In the genomic region with DNA sequence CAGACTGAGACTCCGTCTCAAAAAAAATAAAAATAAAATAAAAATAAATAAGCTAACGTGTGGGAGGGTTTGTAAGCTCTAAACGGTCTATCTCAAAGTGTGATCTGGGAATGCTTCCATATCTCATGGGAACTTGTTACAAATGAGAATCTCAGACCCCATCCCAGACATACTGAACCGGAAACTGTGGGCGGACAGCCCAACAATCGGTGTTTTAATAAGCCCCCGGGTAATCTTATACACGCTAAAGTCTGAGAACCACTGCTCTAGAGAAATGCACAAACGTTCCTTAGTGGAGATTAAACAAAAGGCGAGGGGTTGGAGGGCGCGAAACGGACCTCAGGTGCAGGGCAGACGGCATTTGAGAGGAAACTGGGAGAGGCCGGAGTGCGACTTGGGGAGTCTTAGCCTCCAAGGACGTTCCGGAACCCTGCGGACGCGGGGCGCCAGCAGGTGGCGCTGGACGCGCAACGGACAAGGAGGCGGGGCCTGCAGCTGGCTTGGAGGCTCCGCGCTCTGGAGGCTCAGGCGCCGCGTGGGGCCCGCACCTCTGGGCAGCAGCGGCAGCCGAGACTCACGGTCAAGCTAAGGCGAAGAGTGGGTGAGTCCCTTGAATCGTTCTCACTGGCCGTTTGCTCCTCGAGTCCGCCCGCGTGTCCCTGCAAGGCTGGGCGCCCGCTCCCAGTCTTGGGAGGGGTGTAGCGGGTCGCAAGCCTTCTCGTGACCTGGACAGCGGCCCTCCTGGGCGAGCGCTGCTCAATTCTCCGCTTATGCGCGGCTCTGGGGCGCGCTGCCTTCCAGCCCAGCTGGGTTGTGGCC, we compare ENCODE assay signal across 8 cellular contexts. TPM values are rescaled to one million over a fixed set of nuclear protein-coding genes. Genes with fewer than 3 reads are reported as not detected.
A peak's percentile ranks its signal among the peaks of the same experiment; 100 is the strongest.
DNase-seq lines count a peak whose midpoint lies in the region; ATAC-seq and TF ChIP-seq lines count a peak whose summit lies in the region.
"Not testable (repeated sequence)": the region's sequence is repeated elsewhere in the genome, so short reads cannot be mapped to it uniquely, and the experiment has no call there.

Gene STEAP1, plus strand, starts transcription at position 527 of the 819 bp plus-strand sequence. CDS start 5,320 bp downstream, outside the sequence.

- peak within 1 kb of the TSS; percentile 89 for H3K4me3 ChIP-seq in HUES48 (ENCODE audit: low read depth, low read length)
- H3K4me3 ChIP-seq in mucosa of descending colon, result not testable (repeated sequence)

- intact Hi-C loops in mucosa of descending colon (cut with DNase I, micrococcal nuclease), result loop anchor here in 1 of 2 donors (10.0 kb wide), 1 partner anchor 111 kb away; no protein-coding TSS in a partner anchor

- DNase-seq in DMS 273 treated with DMSO at 0.1 percent for 48 hours (lab: John Stamatoyannopoulos, UW) (peak; percentile 49), OCI-M1 (lab: John Stamatoyannopoulos, UW) (peak; percentile 96), erythroblast (lab: John Stamatoyannopoulos, UW) (peak; percentile 80 to 88), mucosa of descending colon (peak; percentile 91 to 98 (median 97))
- DNase-seq in activated T-cell treated with anti-CD3 and anti-CD28 coated beads, Interleukin-2, amount 50 U/mL, for 1 hour, result peak; percentile 90
- DNase-seq in stimulated activated CD8-positive, alpha-beta memory T cell treated with anti-CD3 and anti-CD28 coated beads, Interleukin-15, amount 100 ng/mL, for 48 hours (ENCODE audit: low read depth in 2 of 2), result peak; percentile 76 to 77

- ATAC-seq in GM21526 (IDR thresholded peaks at IDR 0.05; ENCODE audit: low FRiP score, unreplicated experiment), result peak; percentile 97
- ATAC-seq in mucosa of descending colon, result peak; percentile 99

- peak within 1 kb of the TSS; percentile 75 for H3K9ac ChIP-seq in HUES48 (ENCODE audit: low read depth, low read length)

- H3K9me3 ChIP-seq in HUES48 (ENCODE audit: control insufficient read depth, insufficient read depth, low read length); mucosa of descending colon: not testable (repeated sequence)

- peak; percentile 95 for TF ChIP-seq CTCF in mucosa of descending colon (IDR thresholded peaks at IDR 0.05)

- TF ChIP-seq POLR2A in erythroblast (IDR thresholded peaks at IDR 0.05; ENCODE audit: low read length), result not testable (repeated sequence)

- peaks cover 17% of the 10 kb centered on the region; the same call in 1 of the 2 replicates for H3K4me1 ChIP-seq in HUES48 (ENCODE audit: control insufficient read depth, insufficient read depth, low read length)
- not testable (repeated sequence) for H3K4me1 ChIP-seq in mucosa of descending colon (ENCODE audit: low read depth)

- H3K27ac ChIP-seq in HUES48 (ENCODE audit: low read depth, low read length), result not testable (repeated sequence)

- H3K27me3 ChIP-seq in HUES48 (ENCODE audit: control insufficient read depth, insufficient read depth, low read length), result not testable (repeated sequence)

- H3K36me3 ChIP-seq in HUES48 (ENCODE audit: control insufficient read depth, insufficient read depth, low read length); mucosa of descending colon (ENCODE audit: low read depth): not testable (repeated sequence)

RNA-seq across cellular contexts. Expression of gene STEAP1, which starts in this region (rescaled TPM):
- total RNA-seq in mucosa of descending colon, result 10 to 100 TPM; 15.9 to 24.6 (median 24.5) TPM
